9 cellular contexts compared by ENCODE assay signal in genomic region chr22:32904044-32904443, GRCh38.
A peak's percentile ranks its signal among the peaks of the same experiment; 100 is the strongest.
DNase-seq lines count a peak whose midpoint lies in the region; ATAC-seq and TF ChIP-seq lines count a peak whose summit lies in the region.
"Had no signal": no experiment of that assay in that cellular context is flagged by ENCODE, and none has a peak within 500 bp of the region (broad histone marks: within the 10 kb centered on the region; RNA-seq: fewer than 3 reads in every experiment).

No MANE protein-coding gene starts in this region.

- no peaks in the 10 kb centered on the region for H3K4me1 Mint-ChIP-seq in activated CD4-positive, alpha-beta T cell treated with anti-CD3 and anti-CD28 coated beads for 36 hours

- H3K9ac ChIP-seq in fibroblast of lung (ENCODE audit: insufficient read depth, low read length) = no peak overlapping the region

- H3K4me3 Mint-ChIP-seq in activated CD4-positive, alpha-beta T cell treated with anti-CD3 and anti-CD28 coated beads for 36 hours = no peak overlapping the region

- no peak overlapping the region for H3K4me2 ChIP-seq in fibroblast of lung (ENCODE audit: extremely low read depth, insufficient read depth, low read length)

- CTCF ChIA-PET in activated CD4-positive, alpha-beta T cell treated with anti-CD3 and anti-CD28 coated beads for 36 hours (lab: Charles Lee) = interaction anchor here (0.6 kb wide), 1 partner anchor 1387 kb away, joined by 5 read pairs; no protein-coding TSS in a partner anchor

- POLR2A ChIA-PET in activated CD4-positive, alpha-beta T cell treated with anti-CD3 and anti-CD28 coated beads for 36 hours (lab: Charles Lee) = interaction anchor here (0.6 kb wide), 1 partner anchor 14 kb away, joined by 3 read pairs; no protein-coding TSS in a partner anchor

- H3K27me3 ChIP-seq in fibroblast of lung (ENCODE audit: control insufficient read depth, insufficient read depth, low read length) (no peaks in the 10 kb centered on the region), esophagus squamous epithelium (no peaks in the 10 kb centered on the region)

- WGBS in esophagus squamous epithelium, 2 donors = 89% methylated on average over 3 of the region's 3 CpGs

- H3K36me3 Mint-ChIP-seq in activated CD4-positive, alpha-beta T cell treated with anti-CD3 and anti-CD28 coated beads for 36 hours (ENCODE audit: low read depth) = no peaks in the 10 kb centered on the region

- no peaks in the 10 kb centered on the region for H3K27me3 Mint-ChIP-seq in activated CD4-positive, alpha-beta T cell treated with anti-CD3 and anti-CD28 coated beads for 36 hours

- ATAC-seq in activated CD4-positive, alpha-beta T cell treated with anti-CD3 and anti-CD28 coated beads for 36 hours = peak; percentile 69
- no peak for ATAC-seq in GM18858 (IDR thresholded peaks at IDR 0.05; ENCODE audit: unreplicated experiment)

- H3K27ac ChIP-seq in fibroblast of lung (ENCODE audit: insufficient read depth, low read length) (no peak overlapping the region), esophagus squamous epithelium (no peak overlapping the region)

- no peak for TF ChIP-seq POLR2A in esophagus squamous epithelium (IDR thresholded peaks at IDR 0.05)

- H3K4me1 ChIP-seq in fibroblast of lung (ENCODE audit: control insufficient read depth, extremely low read depth, insufficient read depth, low read length) (no peaks in the 10 kb centered on the region), esophagus squamous epithelium (no peaks in the 10 kb centered on the region)

- intact Hi-C loops in activated CD4-positive, alpha-beta T cell treated with anti-CD3 and anti-CD28 coated beads for 36 hours (cut with DNase I, micrococcal nuclease) = no loop called here
- intact Hi-C loops in esophagus squamous epithelium (cut with DNase I) = no loop called here

- no peaks in the 10 kb centered on the region for H3K9me3 ChIP-seq in fibroblast of lung (ENCODE audit: control insufficient read depth, insufficient read depth, low read depth, low read length)
- no peaks in the 10 kb centered on the region for H3K9me3 ChIP-seq in esophagus squamous epithelium

- H3K27ac Mint-ChIP-seq in activated CD4-positive, alpha-beta T cell treated with anti-CD3 and anti-CD28 coated beads for 36 hours = no peak overlapping the region

- no peak overlapping the region for H2AFZ ChIP-seq in fibroblast of lung (ENCODE audit: low read length)

- no peak overlapping the region for H3K4me3 ChIP-seq in fibroblast of lung (replicated peaks in 1 of 4; ENCODE audit: control extremely low read depth in 1 of 4, insufficient read depth in 1 of 4, low read depth in 3 of 4, low read length in 4 of 4)
- H3K4me3 ChIP-seq in esophagus squamous epithelium = no peak overlapping the region

- H3K79me2 ChIP-seq in fibroblast of lung (ENCODE audit: control insufficient read depth, insufficient read depth, low read length) = no peaks in the 10 kb centered on the region

- no peak for TF ChIP-seq CTCF in fibroblast of lung (conservative IDR thresholded peaks at IDR 0.05 in 1 of 2, IDR thresholded peaks at IDR 0.05 in 1 of 2; ENCODE audit: low read depth in 1 of 2, low read length in 2 of 2)
- no peak for TF ChIP-seq CTCF in esophagus squamous epithelium (IDR thresholded peaks at IDR 0.05)

- no peaks in the 10 kb centered on the region for H3K9me3 Mint-ChIP-seq in activated CD4-positive, alpha-beta T cell treated with anti-CD3 and anti-CD28 coated beads for 36 hours (ENCODE audit: low read depth)

- peak; percentile 43 for DNase-seq in activated CD4-positive, alpha-beta T cell treated with anti-CD3 and anti-CD28 coated beads for 36 hours
- no peak for DNase-seq in activated CD4-positive, alpha-beta T cell treated with anti-CD3 and anti-CD28 coated beads, Interleukin-2, amount 50 U/mL, for 1 hour
- peak; percentile 14 for DNase-seq in NCI-H69 (lab: John Stamatoyannopoulos, UW)
- peak; percentile 36 to 50 for DNase-seq in fibroblast of lung (ENCODE audit: low read depth in 2 of 2)
- peak; percentile 69 for DNase-seq in pons (ENCODE audit: low spot score)
- no peak for DNase-seq in effector CD4-positive, alpha-beta T cell
- DNase-seq in esophagus squamous epithelium (lab: John Stamatoyannopoulos, UW) = no peak
- DNase-seq: stimulated activated CD4-positive, alpha-beta T cell treated with anti-CD3 and anti-CD28 coated beads, Interleukin-4, amount 100 ng/mL, for 4 hours had no signal

- H4K20me1 ChIP-seq in fibroblast of lung (ENCODE audit: control insufficient read depth, extremely low read depth, insufficient read depth, low read length) = no peaks in the 10 kb centered on the region

- no peaks in the 10 kb centered on the region for H3K36me3 ChIP-seq in fibroblast of lung (ENCODE audit: control insufficient read depth, insufficient read depth, low read length)
- H3K36me3 ChIP-seq in esophagus squamous epithelium = no peaks in the 10 kb centered on the region

Comparison
In these comparisons a context has a peak if more than half of its experiments do, and no peak if none do; other contexts are left out.
1. DNase-seq: peak in activated CD4-positive, alpha-beta T cell treated with anti-CD3 and anti-CD28 coated beads for 36 hours (single experiment), NCI-H69 (single experiment), fibroblast of lung (2 of 2) and pons (single experiment); none in activated CD4-positive, alpha-beta T cell treated with anti-CD3 and anti-CD28 coated beads, Interleukin-2, amount 50 U/mL, for 1 hour (single experiment), effector CD4-positive, alpha-beta T cell (single experiment) and esophagus squamous epithelium (single experiment).